In genomic region chr7:157089100-157089510, GRCh38 we compare ENCODE assay signal across 1 cellular context.
TF ChIP-seq lines count a peak whose summit lies in the region.

No MANE protein-coding gene starts in this region.

TF ChIP-seq in HepG2, 621 proteins besides CTCF, POLR2A, EP300 and RAD21 (continued from another document and continues in another):
- no peak for TF ChIP-seq SNAPC4 (CRISPR knock-in tag; IDR thresholded peaks at IDR 0.05)
- 0 out of 2 replicates have a peak, but pooled peaks have one; percentile 14 for TF ChIP-seq ZNF543 (CRISPR knock-in tag; IDR thresholded peaks at IDR 0.05)
- TF ChIP-seq BHLHE40 (IDR thresholded peaks at IDR 0.05; ENCODE audit: low read length) = peak; percentile 85
- no peak for TF ChIP-seq SIX1 (CRISPR knock-in tag; IDR thresholded peaks at IDR 0.05; ENCODE audit: borderline replicate concordance)
- TF ChIP-seq ARNT (IDR thresholded peaks at IDR 0.05) = no peak
- TF ChIP-seq PAXIP1 (CRISPR knock-in tag; conservative IDR thresholded peaks at IDR 0.05) = peak; percentile 47; the same call in 1 of the 2 replicates
- TF ChIP-seq ZFP62 (CRISPR knock-in tag; IDR thresholded peaks at IDR 0.05) = no peak
- no peak for TF ChIP-seq TERF1 (CRISPR knock-in tag; IDR thresholded peaks at IDR 0.05)
- TF ChIP-seq ZNF761 (CRISPR knock-in tag; conservative IDR thresholded peaks at IDR 0.05) = no peak
- TF ChIP-seq ZSCAN29 (CRISPR knock-in tag; conservative IDR thresholded peaks at IDR 0.05) = no peak
- no peak for TF ChIP-seq ZKSCAN5 (CRISPR knock-in tag; IDR thresholded peaks at IDR 0.05)
- TF ChIP-seq HNRNPUL1 (IDR thresholded peaks at IDR 0.05; ENCODE audit: low read depth, low read length) = no peak
- TF ChIP-seq BRD4 (CRISPR knock-in tag; IDR thresholded peaks at IDR 0.05) = no peak
- no peak for TF ChIP-seq RXRB (CRISPR knock-in tag; IDR thresholded peaks at IDR 0.05; ENCODE audit: borderline replicate concordance)
- TF ChIP-seq ZNF468 (CRISPR knock-in tag; IDR thresholded peaks at IDR 0.05) = no peak
- peak; percentile 28; the same call in 1 of the 2 replicates for TF ChIP-seq HNF4A (CRISPR knock-in tag; IDR thresholded peaks at IDR 0.05)
- no peak for TF ChIP-seq ZFP37 (CRISPR knock-in tag; IDR thresholded peaks at IDR 0.05; ENCODE audit: borderline replicate concordance)
- TF ChIP-seq ZNF644 (CRISPR knock-in tag; IDR thresholded peaks at IDR 0.05; ENCODE audit: low read depth) = no peak
- no peak for TF ChIP-seq ATF1 (CRISPR knock-in tag; IDR thresholded peaks at IDR 0.05)
- no peak for TF ChIP-seq ZNF44 (CRISPR knock-in tag; IDR thresholded peaks at IDR 0.05)
- TF ChIP-seq ZNF207 (IDR thresholded peaks at IDR 0.05; ENCODE audit: borderline replicate concordance) = no peak
- no peak for TF ChIP-seq PBX3 (CRISPR knock-in tag; IDR thresholded peaks at IDR 0.05; ENCODE audit: borderline replicate concordance)
- TF ChIP-seq ZNF574 (CRISPR knock-in tag; IDR thresholded peaks at IDR 0.05) = peak; percentile 46; the same call in 1 of the 2 replicates
- TF ChIP-seq ZNF335 (CRISPR knock-in tag; IDR thresholded peaks at IDR 0.05) = no peak
- no peak for TF ChIP-seq ZNF839 (CRISPR knock-in tag; IDR thresholded peaks at IDR 0.05; ENCODE audit: borderline replicate concordance)
- TF ChIP-seq PRPF4 (IDR thresholded peaks at IDR 0.05; ENCODE audit: low read depth, low read length, poor library complexity, severe bottlenecking) = no peak
- no peak for TF ChIP-seq ZNF3 (CRISPR knock-in tag; IDR thresholded peaks at IDR 0.05)
- peak; percentile 36; the same call in 1 of the 2 replicates for TF ChIP-seq GFI1 (CRISPR knock-in tag; IDR thresholded peaks at IDR 0.05; ENCODE audit: borderline replicate concordance)
- no peak for TF ChIP-seq ZMYM2 (CRISPR knock-in tag; IDR thresholded peaks at IDR 0.05)
- TF ChIP-seq ZFAT (CRISPR knock-in tag; conservative IDR thresholded peaks at IDR 0.05) = no peak
- TF ChIP-seq CBFB (CRISPR knock-in tag; IDR thresholded peaks at IDR 0.05) = no peak
- TF ChIP-seq HIVEP1 (CRISPR knock-in tag; IDR thresholded peaks at IDR 0.05) = peak; percentile 63; the same call in 1 of the 2 replicates
- no peak for TF ChIP-seq HIC2 (CRISPR knock-in tag; IDR thresholded peaks at IDR 0.05; ENCODE audit: low read depth)
- TF ChIP-seq ZNF746 (CRISPR knock-in tag; IDR thresholded peaks at IDR 0.05) = peak; percentile 71
- TF ChIP-seq SP4 (CRISPR knock-in tag; IDR thresholded peaks at IDR 0.05) = peak; percentile 60; the same call in 1 of the 2 replicates
- TF ChIP-seq ZSCAN12 (CRISPR knock-in tag; IDR thresholded peaks at IDR 0.05) = no peak
- TF ChIP-seq MLX (CRISPR knock-in tag; IDR thresholded peaks at IDR 0.05) = no peak
- TF ChIP-seq CSRNP2 (CRISPR knock-in tag; conservative IDR thresholded peaks at IDR 0.05; ENCODE audit: low read depth) = no peak
